13 cellular contexts compared by ENCODE assay signal in the genomic region with DNA sequence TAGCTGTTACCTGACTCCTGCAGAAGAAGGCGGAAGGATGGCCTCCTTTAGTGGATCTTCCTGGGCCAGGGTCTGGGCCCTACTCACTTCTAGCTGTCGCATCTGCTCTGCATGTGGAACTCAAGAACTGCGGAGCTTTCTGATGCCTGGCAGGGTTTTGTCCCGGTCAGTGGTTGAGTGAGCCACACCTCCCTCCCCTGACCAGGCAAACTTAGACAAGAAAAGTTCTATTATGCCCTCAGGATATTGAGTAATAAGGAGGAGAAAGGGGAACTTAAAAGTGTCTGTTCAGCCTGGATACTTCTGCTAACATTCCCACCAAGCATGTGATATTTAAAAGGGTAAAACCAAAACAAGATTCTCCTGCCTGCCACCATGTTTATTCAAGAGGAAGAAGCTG. TPM values are rescaled to one million over a fixed set of nuclear protein-coding genes. Genes with fewer than 3 reads are reported as not detected.
DNase-seq lines count a peak whose midpoint lies in the region; ATAC-seq, FAIRE-seq and TF ChIP-seq lines count a peak whose summit lies in the region.
"Had no signal": no experiment of that assay in that cellular context is flagged by ENCODE, and none has a peak within 500 bp of the region (broad histone marks: within the 10 kb centered on the region; RNA-seq: fewer than 3 reads in every experiment).

A gene with protein sequence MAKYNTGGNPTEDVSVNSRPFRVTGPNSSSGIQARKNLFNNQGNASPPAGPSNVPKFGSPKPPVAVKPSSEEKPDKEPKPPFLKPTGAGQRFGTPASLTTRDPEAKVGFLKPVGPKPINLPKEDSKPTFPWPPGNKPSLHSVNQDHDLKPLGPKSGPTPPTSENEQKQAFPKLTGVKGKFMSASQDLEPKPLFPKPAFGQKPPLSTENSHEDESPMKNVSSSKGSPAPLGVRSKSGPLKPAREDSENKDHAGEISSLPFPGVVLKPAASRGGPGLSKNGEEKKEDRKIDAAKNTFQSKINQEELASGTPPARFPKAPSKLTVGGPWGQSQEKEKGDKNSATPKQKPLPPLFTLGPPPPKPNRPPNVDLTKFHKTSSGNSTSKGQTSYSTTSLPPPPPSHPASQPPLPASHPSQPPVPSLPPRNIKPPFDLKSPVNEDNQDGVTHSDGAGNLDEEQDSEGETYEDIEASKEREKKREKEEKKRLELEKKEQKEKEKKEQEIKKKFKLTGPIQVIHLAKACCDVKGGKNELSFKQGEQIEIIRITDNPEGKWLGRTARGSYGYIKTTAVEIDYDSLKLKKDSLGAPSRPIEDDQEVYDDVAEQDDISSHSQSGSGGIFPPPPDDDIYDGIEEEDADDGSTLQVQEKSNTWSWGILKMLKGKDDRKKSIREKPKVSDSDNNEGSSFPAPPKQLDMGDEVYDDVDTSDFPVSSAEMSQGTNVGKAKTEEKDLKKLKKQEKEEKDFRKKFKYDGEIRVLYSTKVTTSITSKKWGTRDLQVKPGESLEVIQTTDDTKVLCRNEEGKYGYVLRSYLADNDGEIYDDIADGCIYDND (minus strand): TSS at position 131 of the 400 bp plus-strand sequence. CDS start 16,603 bp downstream, outside the sequence.

- no peaks in the 10 kb centered on the region for H3K36me3 ChIP-seq in kidney (ENCODE audit: control insufficient read depth in 1 of 2, insufficient read depth in 2 of 2, low read length in 2 of 2)
- no peaks in the 10 kb centered on the region for H3K36me3 ChIP-seq in tibial artery

- no peak within 1 kb of the TSS for H3K9ac ChIP-seq in kidney (ENCODE audit: low read length in 2 of 2)

- no peak for DNase-seq in activated CD4-positive, alpha-beta T cell treated with anti-CD3 and anti-CD28 coated beads for 36 hours
- DNase-seq in activated CD4-positive, alpha-beta T cell treated with anti-CD3 and anti-CD28 coated beads for 1 hour, result no peak
- DNase-seq in activated naive CD8-positive, alpha-beta T cell treated with anti-CD3 and anti-CD28 coated beads, Interleukin-2, amount 10 ng/mL, durations not matched to agents 7 days and 5 days, result no peak
- DNase-seq in kidney (peak; percentile 72), tibial artery (peak; percentile 67 to 76), NCI-H345 (lab: John Stamatoyannopoulos, UW) (no peak)
- DNase-seq: small intestine had no signal

- FAIRE-seq in kidney (lab: Jason Lieb, UNC), result no peak
- FAIRE-seq: small intestine had no signal

- POLR2A ChIA-PET in activated CD4-positive, alpha-beta T cell treated with anti-CD3 and anti-CD28 coated beads for 36 hours (lab: Charles Lee), result interaction anchor here (0.6 to 0.8 kb wide), 2 partner anchors 11 to 63 kb away, joined by 4 to 5 read pairs; no protein-coding TSS in a partner anchor
- POLR2A ChIA-PET in activated naive CD8-positive, alpha-beta T cell treated with anti-CD3 and anti-CD28 coated beads, Interleukin-2, amount 10 ng/mL, durations not matched to agents 7 days and 5 days (lab: Charles Lee), result interaction anchor here (4.1 kb wide), 1 partner anchor 63 kb away, joined by 23 read pairs; no protein-coding TSS in a partner anchor

- TF ChIP-seq CTCF in kidney (IDR thresholded peaks at IDR 0.05; ENCODE audit: borderline replicate concordance, extremely low read depth, insufficient read depth) (no peak), tibial artery (IDR thresholded peaks at IDR 0.05) (no peak)

- no peaks in the 10 kb centered on the region for H3K36me3 Mint-ChIP-seq in activated CD4-positive, alpha-beta T cell treated with anti-CD3 and anti-CD28 coated beads for 36 hours (ENCODE audit: low read depth)
- H3K36me3 Mint-ChIP-seq in activated naive CD8-positive, alpha-beta T cell treated with anti-CD3 and anti-CD28 coated beads, Interleukin-2, amount 10 ng/mL, durations not matched to agents 7 days and 5 days, result peaks cover 1% of the 10 kb centered on the region

- peak within 1 kb of the TSS; percentile 60 for H3K27ac Mint-ChIP-seq in activated CD4-positive, alpha-beta T cell treated with anti-CD3 and anti-CD28 coated beads for 36 hours
- no peak within 1 kb of the TSS for H3K27ac Mint-ChIP-seq in activated naive CD8-positive, alpha-beta T cell treated with anti-CD3 and anti-CD28 coated beads, Interleukin-2, amount 10 ng/mL, durations not matched to agents 7 days and 5 days

- H3K27me3 Mint-ChIP-seq in activated CD4-positive, alpha-beta T cell treated with anti-CD3 and anti-CD28 coated beads for 36 hours, result no peaks in the 10 kb centered on the region
- H3K27me3 Mint-ChIP-seq in activated naive CD8-positive, alpha-beta T cell treated with anti-CD3 and anti-CD28 coated beads, Interleukin-2, amount 10 ng/mL, durations not matched to agents 7 days and 5 days, result no peaks in the 10 kb centered on the region

- H3K4me3 Mint-ChIP-seq in activated CD4-positive, alpha-beta T cell treated with anti-CD3 and anti-CD28 coated beads for 36 hours, result peak within 1 kb of the TSS; percentile 77
- no peak within 1 kb of the TSS for H3K4me3 Mint-ChIP-seq in activated naive CD8-positive, alpha-beta T cell treated with anti-CD3 and anti-CD28 coated beads, Interleukin-2, amount 10 ng/mL, durations not matched to agents 7 days and 5 days

- peaks cover 79% of the 10 kb centered on the region for H3K4me1 Mint-ChIP-seq in activated CD4-positive, alpha-beta T cell treated with anti-CD3 and anti-CD28 coated beads for 36 hours
- peaks cover 32% of the 10 kb centered on the region for H3K4me1 Mint-ChIP-seq in activated naive CD8-positive, alpha-beta T cell treated with anti-CD3 and anti-CD28 coated beads, Interleukin-2, amount 10 ng/mL, durations not matched to agents 7 days and 5 days

- H3K27ac ChIP-seq in kidney (ENCODE audit: low read depth in 2 of 2, low read length in 2 of 2) (no peak within 1 kb of the TSS), tibial artery (no peak within 1 kb of the TSS)

- H3K4me1 ChIP-seq in kidney (ENCODE audit: control insufficient read depth in 1 of 2, insufficient read depth in 1 of 2, low read depth in 1 of 2, low read length in 2 of 2) (no peaks in the 10 kb centered on the region), tibial artery (no peaks in the 10 kb centered on the region)

- no peaks in the 10 kb centered on the region for H3K27me3 ChIP-seq in tibial artery

- intact Hi-C loops in activated CD4-positive, alpha-beta T cell treated with anti-CD3 and anti-CD28 coated beads for 36 hours (cut with DNase I, micrococcal nuclease), result loop anchor here (5.0 kb wide), 2 partner anchors 153 to 328 kb away; no protein-coding TSS in a partner anchor
- intact Hi-C loops in kidney (cut with DNase I), result loop anchor here (5.0 kb wide), 1 partner anchor 348 kb away; no protein-coding TSS in a partner anchor
- intact Hi-C loops in tibial artery (cut with DNase I; ENCODE audit: low total_unique reads), result loop anchor here (5.0 kb wide), 1 partner anchor 353 kb away; no protein-coding TSS in a partner anchor

- no peaks in the 10 kb centered on the region for H3K9me3 Mint-ChIP-seq in activated CD4-positive, alpha-beta T cell treated with anti-CD3 and anti-CD28 coated beads for 36 hours (ENCODE audit: low read depth)
- no peaks in the 10 kb centered on the region for H3K9me3 Mint-ChIP-seq in activated naive CD8-positive, alpha-beta T cell treated with anti-CD3 and anti-CD28 coated beads, Interleukin-2, amount 10 ng/mL, durations not matched to agents 7 days and 5 days

- H3K4me3 ChIP-seq in kidney (ENCODE audit: low read length in 2 of 2) (no peak within 1 kb of the TSS), tibial artery (peak within 1 kb of the TSS; percentile 0 to 24)

- ATAC-seq in activated CD4-positive, alpha-beta T cell treated with anti-CD3 and anti-CD28 coated beads for 36 hours, result no peak
- ATAC-seq in activated naive CD8-positive, alpha-beta T cell treated with anti-CD3 and anti-CD28 coated beads, Interleukin-2, amount 10 ng/mL, durations not matched to agents 7 days and 5 days (ENCODE audit: low read depth), result no peak
- ATAC-seq in HG02840 (IDR thresholded peaks at IDR 0.05; ENCODE audit: low FRiP score, unreplicated experiment) (no peak), HG03432 (IDR thresholded peaks at IDR 0.05; ENCODE audit: unreplicated experiment) (no peak)
- ATAC-seq: HCT116, Panc1 had no signal

- CTCF ChIA-PET in activated CD4-positive, alpha-beta T cell treated with anti-CD3 and anti-CD28 coated beads for 36 hours (lab: Charles Lee), result interaction anchor here (0.9 to 8.1 kb wide), 8 partner anchors 8 to 156 kb away, joined by 3 to 165 read pairs (median 7); no protein-coding TSS in a partner anchor

- no peaks in the 10 kb centered on the region for H3K9me3 ChIP-seq in kidney (ENCODE audit: control insufficient read depth in 1 of 2, low read length in 2 of 2)
- no peaks in the 10 kb centered on the region for H3K9me3 ChIP-seq in tibial artery

RNA-seq across cellular contexts. Expression of the gene that starts here (rescaled TPM):
- total RNA-seq in activated CD4-positive, alpha-beta T cell treated with anti-CD3 and anti-CD28 coated beads for 36 hours, result 100 to 1,000 TPM; 109 to 171 TPM
- 100 to 1,000 TPM; 355 to 358 TPM for total RNA-seq in activated naive CD8-positive, alpha-beta T cell treated with anti-CD3 and anti-CD28 coated beads, Interleukin-2, amount 10 ng/mL, durations not matched to agents 7 days and 5 days
- total RNA-seq in kidney, result 53.7 TPM
- polyA plus RNA-seq in kidney (ENCODE audit: insufficient read depth, low read depth, low replicate concordance), result 2.3 TPM
- total RNA-seq: A673, dermis microvascular lymphatic vessel endothelial cell had no signal

Comparison
In these comparisons a context has a peak if more than half of its experiments do, and no peak if none do; other contexts are left out.
1. DNase-seq: peak in kidney (single experiment) and tibial artery (2 of 2); none in activated CD4-positive, alpha-beta T cell treated with anti-CD3 and anti-CD28 coated beads for 36 hours (single experiment), activated CD4-positive, alpha-beta T cell treated with anti-CD3 and anti-CD28 coated beads for 1 hour (single experiment), activated naive CD8-positive, alpha-beta T cell treated with anti-CD3 and anti-CD28 coated beads, Interleukin-2, amount 10 ng/mL, durations not matched to agents 7 days and 5 days (single experiment) and NCI-H345 (single experiment).
2. H3K4me3 ChIP-seq: peak in tibial artery (2 of 2); none in kidney (0 of 2).